In genomic region chr20:17690144-17690543, GRCh38 we compare ENCODE assay signal across 30 cellular contexts. TPM values are rescaled to one million over a fixed set of nuclear protein-coding genes. Genes with fewer than 3 reads are reported as not detected.
"Had no signal": no experiment of that assay in that cellular context is flagged by ENCODE, and none has a peak within 500 bp of the region (broad histone marks: within the 10 kb centered on the region; RNA-seq: fewer than 3 reads in every experiment).

No MANE protein-coding gene starts in this region.

- H3K27ac ChIP-seq: suprapubic skin, testis, thoracic aorta, thyroid gland, tibial artery, tibial nerve, transverse colon, upper lobe of left lung, upper lobe of right lung, uterus, vagina had no signal

- H3K27me3 ChIP-seq: stomach, suprapubic skin, testis, thyroid gland, tibial artery, transverse colon, upper lobe of left lung, upper lobe of right lung, uterus, vagina had no signal

- H3K9me3 ChIP-seq: suprapubic skin, testis, thoracic aorta, thyroid gland, tibial artery, transverse colon, upper lobe of left lung, upper lobe of right lung, uterus, vagina had no signal

- H3K4me1 ChIP-seq: testis, tibial nerve, transverse colon, upper lobe of left lung, upper lobe of right lung, uterus, vagina had no signal

- DNase-seq: stimulated activated CD4-positive, alpha-beta T cell treated with anti-CD3 and anti-CD28 coated beads, Interleukin-2, amount 100 ng/mL, for 48 hours; stimulated activated CD4-positive, alpha-beta T cell treated with anti-CD3 and anti-CD28 coated beads, Interleukin-4, amount 100 ng/mL, for 1 hour; stimulated activated CD4-positive, alpha-beta T cell treated with anti-CD3 and anti-CD28 coated beads, Interleukin-4, amount 100 ng/mL, for 24 hours; stimulated activated CD4-positive, alpha-beta T cell treated with anti-CD3 and anti-CD28 coated beads, Interleukin-4, amount 100 ng/mL, for 4 hours; stimulated activated CD8-positive, alpha-beta memory T cell treated with anti-CD3 and anti-CD28 coated beads, Interleukin-4, amount 100 ng/mL, for 48 hours; stimulated activated naive B cell treated with anti-CD40 and anti-IgM and Interleukin-4, amounts not matched to agents 10 μg/mL and 1 μg/mL and 100 μg/mL, for 72 hours; stimulated activated naive CD4-positive, alpha-beta T cell; stimulated activated naive CD4-positive, alpha-beta T cell treated with Interleukin-2 at 50 U/mL for 16 hours; stimulated activated naive CD8-positive, alpha-beta T cell treated with anti-CD3 and anti-CD28 coated beads, Interleukin-15, amount 100 ng/mL, for 72 hours; stimulated activated naive CD8-positive, alpha-beta T cell treated with anti-CD3 and anti-CD28 coated beads, Interleukin-15, Interleukin-2, amounts not matched to agents 100 U/mL and 50 U/mL, for 24 hours; stomach; substantia nigra; testis; thyroid gland; tibial artery; transverse colon; upper lobe of left lung; upper lobe of right lung; uterus had no signal

- FAIRE-seq: urothelium cell line had no signal

- H3K4me3 ChIP-seq: stomach, suprapubic skin, testis, thoracic aorta, thyroid gland, tibial artery, tibial nerve, transverse colon, upper lobe of left lung, upper lobe of right lung, uterus, vagina had no signal

- H3K36me3 ChIP-seq: stomach, suprapubic skin, thoracic aorta, thyroid gland, tibial artery, tibial nerve, transverse colon, upper lobe of left lung, upper lobe of right lung, uterus, vagina had no signal

- ATAC-seq: stimulated activated effector memory CD8-positive, alpha-beta T cell treated with anti-CD3 and anti-CD28 coated beads, Interleukin-12 subunit alpha, Interleukin-12 subunit beta, amount 100 ng/mL, for 72 hours; stimulated activated memory B cell treated with anti-CD40 and anti-IgM and Interleukin-4, amounts not matched to agents 10 μg/mL and 1 μg/mL and 100 μg/mL, for 72 hours; stimulated activated naive B cell treated with anti-CD40 and anti-IgM and Interleukin-4, amounts not matched to agents 10 μg/mL and 1 μg/mL and 100 μg/mL, for 72 hours; stimulated activated naive CD8-positive, alpha-beta T cell treated with anti-CD3 and anti-CD28 coated beads, Interleukin-15, amount 100 ng/mL, for 72 hours; stimulated activated naive CD8-positive, alpha-beta T cell treated with anti-CD3 and anti-CD28 coated beads, Interleukin-15, Interleukin-2, amounts not matched to agents 100 U/mL and 50 U/mL, for 24 hours; upper lobe of right lung had no signal

RNA-seq across cellular contexts. Expression of gene BANF2, which starts 9.6 kb away (rescaled TPM):
- total RNA-seq: stomach, subcutaneous adipose tissue, suprapubic skin, temporal lobe, thoracic aorta, tibial nerve, transverse colon, upper lobe of left lung, upper lobe of right lung, ureter, urinary bladder, uterus, vagina had no signal
- polyA plus RNA-seq: stomach, urinary bladder had no signal
